Comparison of ENCODE assay signal across 1 cellular context in the genomic region with DNA sequence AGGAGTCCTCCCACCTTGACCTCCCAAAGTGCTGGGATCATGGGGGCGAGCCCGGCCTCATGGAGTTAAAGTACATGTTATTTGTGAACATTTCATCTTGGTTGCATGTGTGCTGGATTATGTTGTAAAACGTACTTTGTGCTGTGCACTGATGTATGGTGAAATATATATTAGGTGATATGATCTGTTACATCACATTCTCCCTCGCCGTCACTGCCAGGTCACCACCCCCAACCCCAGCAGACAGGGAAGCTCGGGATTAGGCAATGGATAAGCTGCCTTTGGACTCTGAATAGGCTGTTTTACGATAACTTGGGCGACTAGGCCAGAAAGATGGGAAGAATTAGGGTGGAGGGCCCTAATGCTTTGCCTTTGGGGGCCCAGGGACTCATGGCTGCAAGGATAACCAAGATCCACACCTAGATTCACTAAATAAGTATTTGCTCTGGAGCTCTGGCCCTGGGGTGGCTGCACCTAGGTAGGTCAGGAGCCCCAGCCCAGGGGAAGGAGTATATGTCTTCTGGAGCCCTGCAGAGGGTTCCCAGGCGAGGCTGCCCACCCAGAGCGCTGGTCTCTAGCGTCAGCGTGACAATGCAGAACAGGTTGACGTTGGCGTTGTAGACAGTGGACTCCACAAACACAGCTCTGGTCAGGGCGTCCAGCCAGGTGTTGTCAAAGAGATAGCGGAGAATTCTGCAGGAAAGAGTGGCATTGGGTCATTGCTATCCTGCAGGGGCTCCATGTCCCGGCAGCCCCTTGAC.
A peak's percentile ranks its signal among the peaks of the same experiment; 100 is the strongest.
TF ChIP-seq lines count a peak whose summit lies in the region.

No MANE protein-coding gene starts in this region.

TF ChIP-seq in HepG2, 621 proteins besides CTCF, POLR2A, EP300 and RAD21 (continued from another document and continues in another):
- no peak for TF ChIP-seq TAF15 (IDR thresholded peaks at IDR 0.05; ENCODE audit: low read depth, low read length, poor library complexity, severe bottlenecking)
- no peak for TF ChIP-seq MZF1 (CRISPR knock-in tag; IDR thresholded peaks at IDR 0.05; ENCODE audit: borderline replicate concordance)
- TF ChIP-seq JUNB (CRISPR knock-in tag; IDR thresholded peaks at IDR 0.05; ENCODE audit: borderline replicate concordance): no peak
- no peak for TF ChIP-seq ZNF253 (CRISPR knock-in tag; IDR thresholded peaks at IDR 0.05; ENCODE audit: borderline replicate concordance)
- no peak for TF ChIP-seq KAT2B (IDR thresholded peaks at IDR 0.05; ENCODE audit: borderline replicate concordance, low read depth, low read length)
- no peak for TF ChIP-seq ZFP1 (CRISPR knock-in tag; IDR thresholded peaks at IDR 0.05)
- TF ChIP-seq ZBTB8A (CRISPR knock-in tag; IDR thresholded peaks at IDR 0.05; ENCODE audit: borderline replicate concordance, low read depth): no peak
- TF ChIP-seq ZNF264 (CRISPR knock-in tag; IDR thresholded peaks at IDR 0.05): no peak
- TF ChIP-seq, protein P1, sequence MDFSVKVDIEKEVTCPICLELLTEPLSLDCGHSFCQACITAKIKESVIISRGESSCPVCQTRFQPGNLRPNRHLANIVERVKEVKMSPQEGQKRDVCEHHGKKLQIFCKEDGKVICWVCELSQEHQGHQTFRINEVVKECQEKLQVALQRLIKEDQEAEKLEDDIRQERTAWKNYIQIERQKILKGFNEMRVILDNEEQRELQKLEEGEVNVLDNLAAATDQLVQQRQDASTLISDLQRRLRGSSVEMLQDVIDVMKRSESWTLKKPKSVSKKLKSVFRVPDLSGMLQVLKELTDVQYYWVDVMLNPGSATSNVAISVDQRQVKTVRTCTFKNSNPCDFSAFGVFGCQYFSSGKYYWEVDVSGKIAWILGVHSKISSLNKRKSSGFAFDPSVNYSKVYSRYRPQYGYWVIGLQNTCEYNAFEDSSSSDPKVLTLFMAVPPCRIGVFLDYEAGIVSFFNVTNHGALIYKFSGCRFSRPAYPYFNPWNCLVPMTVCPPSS (IDR thresholded peaks at IDR 0.05): no peak
- no peak for TF ChIP-seq SOX6 (IDR thresholded peaks at IDR 0.05)
- peak; percentile 60; the same call in 1 of the 2 replicates for TF ChIP-seq SOX6 (CRISPR knock-in tag; IDR thresholded peaks at IDR 0.05)
- no peak for TF ChIP-seq ZNF383 (CRISPR knock-in tag; IDR thresholded peaks at IDR 0.05; ENCODE audit: borderline replicate concordance)
- no peak for TF ChIP-seq ZNF337 (CRISPR knock-in tag; IDR thresholded peaks at IDR 0.05; ENCODE audit: borderline replicate concordance, low read depth)
- peak; percentile 78 for TF ChIP-seq TBL1XR1 (IDR thresholded peaks at IDR 0.05; ENCODE audit: borderline replicate concordance, low read length, partially characterized antibody)
- no peak for TF ChIP-seq ZNF780A (CRISPR knock-in tag; IDR thresholded peaks at IDR 0.05)
- no peak for TF ChIP-seq HNRNPLL (IDR thresholded peaks at IDR 0.05; ENCODE audit: low read depth, low read length, poor library complexity, severe bottlenecking)
- TF ChIP-seq, protein P2, sequence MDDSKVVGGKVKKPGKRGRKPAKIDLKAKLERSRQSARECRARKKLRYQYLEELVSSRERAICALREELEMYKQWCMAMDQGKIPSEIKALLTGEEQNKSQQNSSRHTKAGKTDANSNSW (CRISPR knock-in tag; IDR thresholded peaks at IDR 0.05; ENCODE audit: borderline replicate concordance): no peak
- TF ChIP-seq POLR2AphosphoS5 (IDR thresholded peaks at IDR 0.05; ENCODE audit: low read depth, low read length): no peak
- no peak for TF ChIP-seq ZNF678 (CRISPR knock-in tag; IDR thresholded peaks at IDR 0.05)
- TF ChIP-seq, protein P3, sequence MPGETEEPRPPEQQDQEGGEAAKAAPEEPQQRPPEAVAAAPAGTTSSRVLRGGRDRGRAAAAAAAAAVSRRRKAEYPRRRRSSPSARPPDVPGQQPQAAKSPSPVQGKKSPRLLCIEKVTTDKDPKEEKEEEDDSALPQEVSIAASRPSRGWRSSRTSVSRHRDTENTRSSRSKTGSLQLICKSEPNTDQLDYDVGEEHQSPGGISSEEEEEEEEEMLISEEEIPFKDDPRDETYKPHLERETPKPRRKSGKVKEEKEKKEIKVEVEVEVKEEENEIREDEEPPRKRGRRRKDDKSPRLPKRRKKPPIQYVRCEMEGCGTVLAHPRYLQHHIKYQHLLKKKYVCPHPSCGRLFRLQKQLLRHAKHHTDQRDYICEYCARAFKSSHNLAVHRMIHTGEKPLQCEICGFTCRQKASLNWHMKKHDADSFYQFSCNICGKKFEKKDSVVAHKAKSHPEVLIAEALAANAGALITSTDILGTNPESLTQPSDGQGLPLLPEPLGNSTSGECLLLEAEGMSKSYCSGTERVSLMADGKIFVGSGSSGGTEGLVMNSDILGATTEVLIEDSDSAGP (CRISPR knock-in tag; IDR thresholded peaks at IDR 0.05; ENCODE audit: borderline replicate concordance): peak; percentile 23; the same call in 1 of the 2 replicates
- TF ChIP-seq PHB2 (IDR thresholded peaks at IDR 0.05; ENCODE audit: partially characterized antibody): no peak
- TF ChIP-seq, protein P4, sequence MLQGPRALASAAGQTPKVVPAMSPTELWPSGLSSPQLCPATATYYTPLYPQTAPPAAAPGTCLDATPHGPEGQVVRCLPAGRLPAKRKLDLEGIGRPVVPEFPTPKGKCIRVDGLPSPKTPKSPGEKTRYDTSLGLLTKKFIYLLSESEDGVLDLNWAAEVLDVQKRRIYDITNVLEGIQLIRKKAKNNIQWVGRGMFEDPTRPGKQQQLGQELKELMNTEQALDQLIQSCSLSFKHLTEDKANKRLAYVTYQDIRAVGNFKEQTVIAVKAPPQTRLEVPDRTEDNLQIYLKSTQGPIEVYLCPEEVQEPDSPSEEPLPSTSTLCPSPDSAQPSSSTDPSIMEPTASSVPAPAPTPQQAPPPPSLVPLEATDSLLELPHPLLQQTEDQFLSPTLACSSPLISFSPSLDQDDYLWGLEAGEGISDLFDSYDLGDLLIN (CRISPR knock-in tag; IDR thresholded peaks at IDR 0.05; ENCODE audit: borderline replicate concordance): no peak
- TF ChIP-seq NCOR1 (IDR thresholded peaks at IDR 0.05; ENCODE audit: borderline replicate concordance, low read length): peak; percentile 100
- TF ChIP-seq TMF1 (CRISPR knock-in tag; IDR thresholded peaks at IDR 0.05; ENCODE audit: low read depth): no peak
- TF ChIP-seq, protein P5, sequence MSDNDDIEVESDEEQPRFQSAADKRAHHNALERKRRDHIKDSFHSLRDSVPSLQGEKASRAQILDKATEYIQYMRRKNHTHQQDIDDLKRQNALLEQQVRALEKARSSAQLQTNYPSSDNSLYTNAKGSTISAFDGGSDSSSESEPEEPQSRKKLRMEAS (IDR thresholded peaks at IDR 0.05): 0 out of 2 replicates have a peak, but pooled peaks have one; percentile 30
- TF ChIP-seq BHLHE40 (IDR thresholded peaks at IDR 0.05; ENCODE audit: low read length): no peak
- TF ChIP-seq NFKBIZ (CRISPR knock-in tag; IDR thresholded peaks at IDR 0.05): no peak
- TF ChIP-seq ZNF451 (CRISPR knock-in tag; IDR thresholded peaks at IDR 0.05): no peak
- TF ChIP-seq MAF1 (CRISPR knock-in tag; IDR thresholded peaks at IDR 0.05; ENCODE audit: borderline replicate concordance): no peak
- TF ChIP-seq, protein P6, sequence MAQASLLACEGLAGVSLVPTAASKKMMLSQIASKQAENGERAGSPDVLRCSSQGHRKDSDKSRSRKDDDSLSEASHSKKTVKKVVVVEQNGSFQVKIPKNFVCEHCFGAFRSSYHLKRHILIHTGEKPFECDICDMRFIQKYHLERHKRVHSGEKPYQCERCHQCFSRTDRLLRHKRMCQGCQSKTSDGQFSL (CRISPR knock-in tag; IDR thresholded peaks at IDR 0.05): no peak
- TF ChIP-seq DPF2 (CRISPR knock-in tag; IDR thresholded peaks at IDR 0.05; ENCODE audit: borderline replicate concordance, low read depth): no peak
- TF ChIP-seq, protein P7, sequence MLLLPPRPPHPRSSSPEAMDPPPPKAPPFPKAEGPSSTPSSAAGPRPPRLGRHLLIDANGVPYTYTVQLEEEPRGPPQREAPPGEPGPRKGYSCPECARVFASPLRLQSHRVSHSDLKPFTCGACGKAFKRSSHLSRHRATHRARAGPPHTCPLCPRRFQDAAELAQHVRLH (CRISPR knock-in tag; IDR thresholded peaks at IDR 0.05; ENCODE audit: borderline replicate concordance, low read depth): no peak
- TF ChIP-seq HDAC2 (CRISPR knock-in tag; IDR thresholded peaks at IDR 0.05): peak; percentile 45; the same call in 1 of the 2 replicates
- no peak for TF ChIP-seq HMGA1 (CRISPR knock-in tag; conservative IDR thresholded peaks at IDR 0.05)
- TF ChIP-seq ZNF24 (IDR thresholded peaks at IDR 0.05): no peak
- TF ChIP-seq ZZZ3 (CRISPR knock-in tag; IDR thresholded peaks at IDR 0.05; ENCODE audit: borderline replicate concordance): no peak
- TF ChIP-seq FOSL2 (CRISPR knock-in tag; IDR thresholded peaks at IDR 0.05): peak; percentile 73
- TF ChIP-seq, protein P8, sequence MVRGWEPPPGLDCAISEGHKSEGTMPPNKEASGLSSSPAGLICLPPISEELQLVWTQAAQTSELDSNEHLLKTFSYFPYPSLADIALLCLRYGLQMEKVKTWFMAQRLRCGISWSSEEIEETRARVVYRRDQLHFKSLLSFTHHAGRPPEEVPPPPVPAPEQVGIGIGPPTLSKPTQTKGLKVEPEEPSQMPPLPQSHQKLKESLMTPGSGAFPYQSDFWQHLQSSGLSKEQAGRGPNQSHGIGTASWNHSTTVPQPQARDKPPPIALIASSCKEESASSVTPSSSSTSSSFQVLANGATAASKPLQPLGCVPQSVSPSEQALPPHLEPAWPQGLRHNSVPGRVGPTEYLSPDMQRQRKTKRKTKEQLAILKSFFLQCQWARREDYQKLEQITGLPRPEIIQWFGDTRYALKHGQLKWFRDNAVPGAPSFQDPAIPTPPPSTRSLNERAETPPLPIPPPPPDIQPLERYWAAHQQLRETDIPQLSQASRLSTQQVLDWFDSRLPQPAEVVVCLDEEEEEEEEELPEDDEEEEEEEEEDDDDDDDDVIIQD (CRISPR knock-in tag; IDR thresholded peaks at IDR 0.05; ENCODE audit: low read depth): no peak
- peak; percentile 84 for TF ChIP-seq HNF4G (IDR thresholded peaks at IDR 0.05; ENCODE audit: borderline replicate concordance, low read depth, low read length)
- peak; percentile 41; the same call in 1 of the 2 replicates for TF ChIP-seq HNF4G (CRISPR knock-in tag; IDR thresholded peaks at IDR 0.05; ENCODE audit: borderline replicate concordance, low read depth)
- TF ChIP-seq ZFAT (CRISPR knock-in tag; conservative IDR thresholded peaks at IDR 0.05): no peak
- TF ChIP-seq NR2C2 (CRISPR knock-in tag; IDR thresholded peaks at IDR 0.05; ENCODE audit: borderline replicate concordance): peak; percentile 88
- TF ChIP-seq KDM3A (CRISPR knock-in tag; IDR thresholded peaks at IDR 0.05; ENCODE audit: low read depth): no peak
- no peak for TF ChIP-seq MIER2 (CRISPR knock-in tag; IDR thresholded peaks at IDR 0.05)
- TF ChIP-seq BCL6 (CRISPR knock-in tag; IDR thresholded peaks at IDR 0.05): 0 out of 2 replicates have a peak, but pooled peaks have one; percentile 14
- TF ChIP-seq ZSCAN30 (CRISPR knock-in tag; IDR thresholded peaks at IDR 0.05): no peak
- TF ChIP-seq, protein P9, sequence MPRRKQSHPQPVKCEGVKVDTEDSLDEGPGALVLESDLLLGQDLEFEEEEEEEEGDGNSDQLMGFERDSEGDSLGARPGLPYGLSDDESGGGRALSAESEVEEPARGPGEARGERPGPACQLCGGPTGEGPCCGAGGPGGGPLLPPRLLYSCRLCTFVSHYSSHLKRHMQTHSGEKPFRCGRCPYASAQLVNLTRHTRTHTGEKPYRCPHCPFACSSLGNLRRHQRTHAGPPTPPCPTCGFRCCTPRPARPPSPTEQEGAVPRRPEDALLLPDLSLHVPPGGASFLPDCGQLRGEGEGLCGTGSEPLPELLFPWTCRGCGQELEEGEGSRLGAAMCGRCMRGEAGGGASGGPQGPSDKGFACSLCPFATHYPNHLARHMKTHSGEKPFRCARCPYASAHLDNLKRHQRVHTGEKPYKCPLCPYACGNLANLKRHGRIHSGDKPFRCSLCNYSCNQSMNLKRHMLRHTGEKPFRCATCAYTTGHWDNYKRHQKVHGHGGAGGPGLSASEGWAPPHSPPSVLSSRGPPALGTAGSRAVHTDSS (CRISPR knock-in tag; conservative IDR thresholded peaks at IDR 0.05): no peak
- TF ChIP-seq STAG1 (CRISPR knock-in tag; IDR thresholded peaks at IDR 0.05): no peak
- no peak for TF ChIP-seq ZNF34 (CRISPR knock-in tag; IDR thresholded peaks at IDR 0.05; ENCODE audit: borderline replicate concordance)
- TF ChIP-seq, protein P10, sequence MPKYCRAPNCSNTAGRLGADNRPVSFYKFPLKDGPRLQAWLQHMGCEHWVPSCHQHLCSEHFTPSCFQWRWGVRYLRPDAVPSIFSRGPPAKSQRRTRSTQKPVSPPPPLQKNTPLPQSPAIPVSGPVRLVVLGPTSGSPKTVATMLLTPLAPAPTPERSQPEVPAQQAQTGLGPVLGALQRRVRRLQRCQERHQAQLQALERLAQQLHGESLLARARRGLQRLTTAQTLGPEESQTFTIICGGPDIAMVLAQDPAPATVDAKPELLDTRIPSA (CRISPR knock-in tag; IDR thresholded peaks at IDR 0.05; ENCODE audit: borderline replicate concordance): no peak
- TF ChIP-seq HMG20A (CRISPR knock-in tag; IDR thresholded peaks at IDR 0.05; ENCODE audit: borderline replicate concordance): peak; percentile 53; the same call in 1 of the 2 replicates
- TF ChIP-seq SP1 (IDR thresholded peaks at IDR 0.05): no peak
- no peak for TF ChIP-seq SP1 (CRISPR knock-in tag; IDR thresholded peaks at IDR 0.05)
- TF ChIP-seq NKX3-1 (CRISPR knock-in tag; IDR thresholded peaks at IDR 0.05): no peak
- TF ChIP-seq SALL2 (CRISPR knock-in tag; IDR thresholded peaks at IDR 0.05): no peak
- peak; percentile 61 for TF ChIP-seq ATF7 (IDR thresholded peaks at IDR 0.05)
- no peak for TF ChIP-seq ATF7 (CRISPR knock-in tag; IDR thresholded peaks at IDR 0.05)
- no peak for TF ChIP-seq ZNF326 (CRISPR knock-in tag; IDR thresholded peaks at IDR 0.05; ENCODE audit: borderline replicate concordance)
- TF ChIP-seq, protein P11, sequence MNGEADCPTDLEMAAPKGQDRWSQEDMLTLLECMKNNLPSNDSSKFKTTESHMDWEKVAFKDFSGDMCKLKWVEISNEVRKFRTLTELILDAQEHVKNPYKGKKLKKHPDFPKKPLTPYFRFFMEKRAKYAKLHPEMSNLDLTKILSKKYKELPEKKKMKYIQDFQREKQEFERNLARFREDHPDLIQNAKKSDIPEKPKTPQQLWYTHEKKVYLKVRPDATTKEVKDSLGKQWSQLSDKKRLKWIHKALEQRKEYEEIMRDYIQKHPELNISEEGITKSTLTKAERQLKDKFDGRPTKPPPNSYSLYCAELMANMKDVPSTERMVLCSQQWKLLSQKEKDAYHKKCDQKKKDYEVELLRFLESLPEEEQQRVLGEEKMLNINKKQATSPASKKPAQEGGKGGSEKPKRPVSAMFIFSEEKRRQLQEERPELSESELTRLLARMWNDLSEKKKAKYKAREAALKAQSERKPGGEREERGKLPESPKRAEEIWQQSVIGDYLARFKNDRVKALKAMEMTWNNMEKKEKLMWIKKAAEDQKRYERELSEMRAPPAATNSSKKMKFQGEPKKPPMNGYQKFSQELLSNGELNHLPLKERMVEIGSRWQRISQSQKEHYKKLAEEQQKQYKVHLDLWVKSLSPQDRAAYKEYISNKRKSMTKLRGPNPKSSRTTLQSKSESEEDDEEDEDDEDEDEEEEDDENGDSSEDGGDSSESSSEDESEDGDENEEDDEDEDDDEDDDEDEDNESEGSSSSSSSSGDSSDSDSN (CRISPR knock-in tag; IDR thresholded peaks at IDR 0.05): peak; percentile 22; the same call in 1 of the 2 replicates
